In genomic region chr7:16420649-16421332, GRCh38 we compare ENCODE assay signal across 8 cellular contexts. TPM values are rescaled to one million over a fixed set of nuclear protein-coding genes. Genes with fewer than 3 reads are reported as not detected.
DNase-seq lines count a peak whose midpoint lies in the region; ATAC-seq and TF ChIP-seq lines count a peak whose summit lies in the region.

No MANE protein-coding gene starts in this region.

- H3K4me1 Mint-ChIP-seq in neural crest cell, result peaks cover 22% of the 10 kb centered on the region

- H3K4me3 ChIP-seq in stomach, result peak overlapping the region; percentile 60 to 70 (median 67)

- TF ChIP-seq CTCF in foreskin keratinocyte (conservative IDR thresholded peaks at IDR 0.05), result peak; percentile 45
- TF ChIP-seq CTCF in neural crest cell (conservative IDR thresholded peaks at IDR 0.05), result peak; percentile 62
- peak in 4 of 7 experiments; percentile 6 to 32 (median 27) for TF ChIP-seq CTCF in stomach (IDR thresholded peaks at IDR 0.05)

- peak overlapping the region; percentile 97 for H3K27ac Mint-ChIP-seq in neural crest cell (ENCODE audit: unreplicated experiment)

- no peaks in the 10 kb centered on the region for H3K9me3 ChIP-seq in stomach

- H3K27me3 ChIP-seq in foreskin keratinocyte (no peaks in the 10 kb centered on the region), stomach (no peaks in the 10 kb centered on the region)

- intact Hi-C loops in stomach (cut with DNase I; ENCODE audit: low total_unique reads), result no loop called here

- peak; percentile 93 for DNase-seq in Daoy (ENCODE audit: low read depth)
- DNase-seq in LHCN-M2 (ENCODE audit: low read depth), result peak; percentile 95
- peak; percentile 94 to 98 for DNase-seq in SHP77 (lab: John Stamatoyannopoulos, UW)
- peak; percentile 79 for DNase-seq in activated gamma-delta T cell treated with Interleukin-2 at 50 U/mL for 16 hours
- DNase-seq in foreskin keratinocyte, result peak; percentile 67 to 81
- DNase-seq in neural crest cell (ENCODE audit: low read depth, low spot score), result peak; percentile 74
- peak; percentile 87 for DNase-seq in stomach

- 0 to 2% (median 0%) methylated on average over 19 to 56 of the region's 56 CpGs for WGBS in stomach, 5 donors

- no peaks in the 10 kb centered on the region for H3K9me3 Mint-ChIP-seq in neural crest cell

- TF ChIP-seq POLR2A in stomach (IDR thresholded peaks at IDR 0.05), result peak in 2 of 4 donors; percentile 32 to 84

- H3K27ac ChIP-seq in foreskin keratinocyte (peak overlapping the region; percentile 69), stomach (peak overlapping the region; percentile 92 to 99 (median 97))

- no peaks in the 10 kb centered on the region for H3K27me3 Mint-ChIP-seq in neural crest cell (ENCODE audit: low read depth)

- no peaks in the 10 kb centered on the region for H3K36me3 ChIP-seq in stomach

- peak; percentile 88 for ATAC-seq in GM21825 (IDR thresholded peaks at IDR 0.05; ENCODE audit: unreplicated experiment)
- ATAC-seq in foreskin keratinocyte, result peak; percentile 90

- peak overlapping the region; percentile 83 for H3K4me3 Mint-ChIP-seq in neural crest cell

- H3K4me1 ChIP-seq in foreskin keratinocyte, result peaks cover 11% of the 10 kb centered on the region
- H3K4me1 ChIP-seq in stomach, result peaks cover 20 to 36% (median 24%) of the 10 kb centered on the region in 4 donors

- H3K36me3 Mint-ChIP-seq in neural crest cell (ENCODE audit: low read depth), result no peaks in the 10 kb centered on the region

- TF ChIP-seq EP300 in stomach (IDR thresholded peaks at IDR 0.05), result no peak

RNA-seq across cellular contexts. Expression of gene CRPPA, which starts 0.5 kb away (rescaled TPM):
- total RNA-seq in Daoy (2014; rRNA removed; shearing (Covaris generic)), result 0.11 and 0.65 TPM in 2 replicates
- total RNA-seq in LHCN-M2 (2014; rRNA removed) (3.7 and 4.5 TPM in 2 replicates), foreskin keratinocyte (0.35 and 0.51 TPM in 2 replicates), neural crest cell (4.0 and 4.8 TPM in 2 replicates), stomach (10 to 100 TPM in 1 of 5 donors, 1 to 10 TPM in 1, under 1 TPM in 3; 0.29 to 11.0 (median 0.89) TPM)
- 2.7 TPM for polyA plus RNA-seq in LHCN-M2 (2012)
- polyA plus RNA-seq in foreskin keratinocyte (0.18 and 0.23 TPM in 2 replicates), stomach (1 to 10 TPM in 1 of 3 donors, under 1 TPM in 2; 0.28 to 3.5 (median 0.75) TPM)

RNA-seq across cellular contexts. Expression of gene SOSTDC1, which starts 44.7 kb away (rescaled TPM):
- not detected in 2 replicates for total RNA-seq in Daoy (2014; rRNA removed; shearing (Covaris generic))
- total RNA-seq in LHCN-M2 (2014; rRNA removed) (not detected in 2 replicates), foreskin keratinocyte (0.07 TPM in 1 of 2 replicates, not detected in the other), neural crest cell (1.2 and 1.4 TPM in 2 replicates), stomach (10 to 100 TPM in 2 of 5 donors, 1 to 10 TPM in 1, under 1 TPM in 1, not detected in 1; 0.89 to 18.7 (median 13.6) TPM)
- polyA plus RNA-seq in LHCN-M2 (2012), result not detected
- polyA plus RNA-seq in foreskin keratinocyte (0.03 and 0.10 TPM in 2 replicates), stomach (10 to 100 TPM in 1 of 3 donors, 1 to 10 TPM in 1, under 1 TPM in 1; 0.90 to 21.2 (median 5.9) TPM)

Comparison
In these comparisons a context has a peak if more than half of its experiments do, and no peak if none do; other contexts are left out.
1. Peak in every context shown above with its lines: DNase-seq, ATAC-seq, H3K4me3 ChIP-seq and H3K27ac ChIP-seq.